In the genomic region with DNA sequence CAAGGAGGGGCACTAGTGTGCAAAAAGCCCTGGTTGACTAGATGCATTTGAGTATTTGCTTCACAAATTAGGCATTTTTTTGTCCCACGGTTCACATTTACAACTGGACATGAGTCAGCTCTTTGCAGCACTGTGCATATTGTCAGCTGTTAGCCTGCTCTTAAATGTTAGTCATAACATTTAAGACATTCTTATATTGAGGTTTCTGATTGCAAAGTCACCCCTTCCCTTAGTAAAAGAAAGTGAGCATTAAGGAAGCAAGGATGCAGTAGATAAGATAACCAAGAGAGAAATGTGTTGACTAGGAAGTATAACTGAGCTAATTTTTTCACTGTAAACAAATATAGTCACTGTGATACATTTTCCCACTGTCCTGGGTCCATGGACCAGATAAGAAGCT, we compare ENCODE assay signal across 13 cellular contexts.
DNase-seq lines count a peak whose midpoint lies in the region; ATAC-seq and TF ChIP-seq lines count a peak whose summit lies in the region.
"Had no signal": no experiment of that assay in that cellular context is flagged by ENCODE, and none has a peak within 500 bp of the region (broad histone marks: within the 10 kb centered on the region; RNA-seq: fewer than 3 reads in every experiment).

No MANE protein-coding gene starts in this region.

- no peaks in the 10 kb centered on the region for H3K4me1 Mint-ChIP-seq in activated T-helper 17 cell treated with anti-CD3 and anti-CD28 coated beads, Interleukin-2, amount 50 U/mL, for 72 hours
- H3K4me1 Mint-ChIP-seq: activated naive CD4-positive, alpha-beta T cell treated with anti-CD3 and anti-CD28 coated beads, Interleukin-2, amount 10 ng/mL, durations not matched to agents 7 days and 5 days had no signal

- H3K4me3 ChIP-seq in coronary artery, result no peak overlapping the region

- H3K9me3 Mint-ChIP-seq in activated T-helper 17 cell treated with anti-CD3 and anti-CD28 coated beads, Interleukin-2, amount 50 U/mL, for 72 hours, result no peaks in the 10 kb centered on the region
- H3K9me3 Mint-ChIP-seq: activated naive CD4-positive, alpha-beta T cell treated with anti-CD3 and anti-CD28 coated beads, Interleukin-2, amount 10 ng/mL, durations not matched to agents 7 days and 5 days; CD4-positive, alpha-beta T cell had no signal

- H3K27me3 Mint-ChIP-seq in activated T-helper 17 cell treated with anti-CD3 and anti-CD28 coated beads, Interleukin-2, amount 50 U/mL, for 72 hours, result peaks cover 15% of the 10 kb centered on the region

- no peak for TF ChIP-seq CTCF in omental fat pad (IDR thresholded peaks at IDR 0.05)
- TF ChIP-seq CTCF in coronary artery (IDR thresholded peaks at IDR 0.05), result no peak

- H3K27ac Mint-ChIP-seq in activated T-helper 17 cell treated with anti-CD3 and anti-CD28 coated beads, Interleukin-2, amount 50 U/mL, for 72 hours, result no peak overlapping the region
- H3K27ac Mint-ChIP-seq: activated naive CD4-positive, alpha-beta T cell treated with anti-CD3 and anti-CD28 coated beads, Interleukin-2, amount 10 ng/mL, durations not matched to agents 7 days and 5 days; CD4-positive, alpha-beta T cell had no signal

- no peaks in the 10 kb centered on the region for H3K36me3 Mint-ChIP-seq in activated T-helper 17 cell treated with anti-CD3 and anti-CD28 coated beads, Interleukin-2, amount 50 U/mL, for 72 hours (ENCODE audit: low read depth)
- H3K36me3 Mint-ChIP-seq: activated naive CD4-positive, alpha-beta T cell treated with anti-CD3 and anti-CD28 coated beads, Interleukin-2, amount 10 ng/mL, durations not matched to agents 7 days and 5 days had no signal

- ATAC-seq in omental fat pad (ENCODE audit: low FRiP score) (peak; percentile 47), GM21825 (IDR thresholded peaks at IDR 0.05; ENCODE audit: unreplicated experiment) (no peak)
- no peak for ATAC-seq in activated T-helper 17 cell treated with anti-CD3 and anti-CD28 coated beads, Interleukin-2, amount 50 U/mL, for 72 hours (replicated peaks)

- H3K27ac ChIP-seq in epithelial cell of prostate, result no peak overlapping the region
- peak overlapping the region in 1 of 2 donors; percentile 75 for H3K27ac ChIP-seq in coronary artery

- DNase-seq in EL (peak; percentile 9), RPMI7951 (ENCODE audit: low read depth) (peak; percentile 43), epithelial cell of prostate (ENCODE audit: low read depth, low spot score) (peak; percentile 31), omental fat pad (ENCODE audit: low spot score) (no peak), coronary artery (ENCODE audit: low spot score) (no peak), DMS53 treated with DMSO at 0.1 percent for 48 hours (lab: John Stamatoyannopoulos, UW; ENCODE audit: unreplicated experiment) (no peak)
- DNase-seq: activated naive CD4-positive, alpha-beta T cell treated with anti-CD3 and anti-CD28 coated beads, Interleukin-2, amount 10 ng/mL, durations not matched to agents 7 days and 5 days; CD4-positive, alpha-beta T cell; foreskin melanocyte; RPMI8226; T-helper 2 cell had no signal

- H3K4me3 Mint-ChIP-seq in activated T-helper 17 cell treated with anti-CD3 and anti-CD28 coated beads, Interleukin-2, amount 50 U/mL, for 72 hours, result no peak overlapping the region
- H3K4me3 Mint-ChIP-seq: activated naive CD4-positive, alpha-beta T cell treated with anti-CD3 and anti-CD28 coated beads, Interleukin-2, amount 10 ng/mL, durations not matched to agents 7 days and 5 days; CD4-positive, alpha-beta T cell had no signal

Comparison
In these comparisons a context has a peak if more than half of its experiments do, and no peak if none do; other contexts are left out.
1. DNase-seq: peak in EL (single experiment), RPMI7951 (single experiment) and epithelial cell of prostate (single experiment); none in omental fat pad (single experiment), coronary artery (single experiment) and DMS53 treated with DMSO at 0.1 percent for 48 hours (single experiment).